Comparison of ENCODE assay signal across 1 cellular context in the genomic region with DNA sequence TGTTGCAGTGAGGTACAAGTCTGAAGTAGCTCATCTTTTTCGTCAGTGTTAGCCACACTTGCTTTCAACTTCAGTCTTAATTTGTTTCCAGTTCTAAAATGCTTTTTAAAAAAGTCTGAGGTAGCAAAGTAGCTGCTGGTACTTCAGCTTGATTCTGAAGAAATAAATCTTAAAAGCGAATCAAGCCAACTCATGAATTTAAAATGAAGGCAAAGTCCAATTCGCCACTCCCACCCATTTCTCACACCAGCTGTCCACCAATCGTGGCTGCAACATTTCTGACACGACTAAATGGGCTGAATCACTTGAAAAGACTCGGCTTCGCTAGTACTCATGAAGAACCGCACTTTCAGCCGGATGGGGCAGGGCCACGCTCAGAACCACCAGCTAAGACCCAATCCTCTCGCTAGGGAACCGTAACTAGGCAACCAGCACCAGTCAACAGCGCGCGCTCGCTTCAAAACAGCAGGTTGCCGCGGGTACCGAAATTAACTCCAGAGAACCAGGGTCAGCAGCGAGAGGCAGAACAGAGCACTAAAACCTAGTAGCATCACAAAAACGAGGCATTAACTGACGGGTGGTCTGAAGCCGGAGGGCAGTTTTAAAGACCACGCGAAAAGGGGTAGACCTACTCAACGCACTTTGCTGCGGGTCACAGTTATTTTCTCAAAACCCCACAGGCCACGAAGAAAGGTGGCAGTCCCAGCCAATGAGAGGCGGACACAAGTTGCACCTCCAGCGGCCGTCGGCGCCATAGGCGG.
TF ChIP-seq lines count a peak whose summit lies in the region.

No MANE protein-coding gene starts in this region.

TF ChIP-seq in K562, 482 proteins besides CTCF, POLR2A, EP300 and RAD21 (continued from another document and continues in another):
- TF ChIP-seq, protein P1, sequence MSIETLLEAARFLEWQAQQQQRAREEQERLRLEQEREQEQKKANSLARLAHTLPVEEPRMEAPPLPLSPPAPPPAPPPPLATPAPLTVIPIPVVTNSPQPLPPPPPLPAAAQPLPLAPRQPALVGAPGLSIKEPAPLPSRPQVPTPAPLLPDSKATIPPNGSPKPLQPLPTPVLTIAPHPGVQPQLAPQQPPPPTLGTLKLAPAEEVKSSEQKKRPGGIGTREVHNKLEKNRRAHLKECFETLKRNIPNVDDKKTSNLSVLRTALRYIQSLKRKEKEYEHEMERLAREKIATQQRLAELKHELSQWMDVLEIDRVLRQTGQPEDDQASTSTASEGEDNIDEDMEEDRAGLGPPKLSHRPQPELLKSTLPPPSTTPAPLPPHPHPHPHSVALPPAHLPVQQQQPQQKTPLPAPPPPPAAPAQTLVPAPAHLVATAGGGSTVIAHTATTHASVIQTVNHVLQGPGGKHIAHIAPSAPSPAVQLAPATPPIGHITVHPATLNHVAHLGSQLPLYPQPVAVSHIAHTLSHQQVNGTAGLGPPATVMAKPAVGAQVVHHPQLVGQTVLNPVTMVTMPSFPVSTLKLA (conservative IDR thresholded peaks at IDR 0.05) = peak in 1 of 2 experiments; percentile 33; a peak in 1 of 4 replicates
- TF ChIP-seq ZNF778 (CRISPR knock-in tag; IDR thresholded peaks at IDR 0.05) = no peak
- no peak for TF ChIP-seq KLF13 (tag; IDR thresholded peaks at IDR 0.05; ENCODE audit: borderline replicate concordance, low read depth)
- peak; percentile 17; the same call in 1 of the 2 replicates for TF ChIP-seq ZNF175 (CRISPR knock-in tag; IDR thresholded peaks at IDR 0.05; ENCODE audit: low read depth)
- peak; percentile 7 for TF ChIP-seq TOE1 (IDR thresholded peaks at IDR 0.05; ENCODE audit: borderline replicate concordance)
- TF ChIP-seq TOE1 (CRISPR knock-in tag; IDR thresholded peaks at IDR 0.05; ENCODE audit: borderline replicate concordance, low read depth) = peak; percentile 82; the same call in 1 of the 2 replicates
- TF ChIP-seq, protein P2, sequence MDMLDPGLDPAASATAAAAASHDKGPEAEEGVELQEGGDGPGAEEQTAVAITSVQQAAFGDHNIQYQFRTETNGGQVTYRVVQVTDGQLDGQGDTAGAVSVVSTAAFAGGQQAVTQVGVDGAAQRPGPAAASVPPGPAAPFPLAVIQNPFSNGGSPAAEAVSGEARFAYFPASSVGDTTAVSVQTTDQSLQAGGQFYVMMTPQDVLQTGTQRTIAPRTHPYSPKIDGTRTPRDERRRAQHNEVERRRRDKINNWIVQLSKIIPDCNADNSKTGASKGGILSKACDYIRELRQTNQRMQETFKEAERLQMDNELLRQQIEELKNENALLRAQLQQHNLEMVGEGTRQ (CRISPR knock-in tag; IDR thresholded peaks at IDR 0.05) = no peak
- 0 out of 2 replicates have a peak, but pooled peaks have one; percentile 16 for TF ChIP-seq MBD2 (IDR thresholded peaks at IDR 0.05; ENCODE audit: borderline replicate concordance, low read depth)
- TF ChIP-seq, protein P3, sequence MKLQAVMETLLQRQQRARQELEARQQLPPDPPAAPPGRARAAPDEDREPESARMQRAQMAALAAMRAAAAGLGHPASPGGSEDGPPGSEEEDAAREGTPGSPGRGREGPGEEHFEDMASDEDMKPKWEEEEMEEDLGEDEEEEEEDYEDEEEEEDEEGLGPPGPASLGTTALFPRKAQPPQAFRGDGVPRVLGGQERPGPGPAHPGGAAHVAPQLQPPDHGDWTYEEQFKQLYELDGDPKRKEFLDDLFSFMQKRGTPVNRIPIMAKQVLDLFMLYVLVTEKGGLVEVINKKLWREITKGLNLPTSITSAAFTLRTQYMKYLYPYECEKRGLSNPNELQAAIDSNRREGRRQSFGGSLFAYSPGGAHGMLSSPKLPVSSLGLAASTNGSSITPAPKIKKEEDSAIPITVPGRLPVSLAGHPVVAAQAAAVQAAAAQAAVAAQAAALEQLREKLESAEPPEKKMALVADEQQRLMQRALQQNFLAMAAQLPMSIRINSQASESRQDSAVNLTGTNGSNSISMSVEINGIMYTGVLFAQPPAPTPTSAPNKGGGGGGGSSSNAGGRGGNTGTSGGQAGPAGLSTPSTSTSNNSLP (IDR thresholded peaks at IDR 0.05; ENCODE audit: borderline replicate concordance, low read depth, low read length) = no peak
- TF ChIP-seq, protein P4, sequence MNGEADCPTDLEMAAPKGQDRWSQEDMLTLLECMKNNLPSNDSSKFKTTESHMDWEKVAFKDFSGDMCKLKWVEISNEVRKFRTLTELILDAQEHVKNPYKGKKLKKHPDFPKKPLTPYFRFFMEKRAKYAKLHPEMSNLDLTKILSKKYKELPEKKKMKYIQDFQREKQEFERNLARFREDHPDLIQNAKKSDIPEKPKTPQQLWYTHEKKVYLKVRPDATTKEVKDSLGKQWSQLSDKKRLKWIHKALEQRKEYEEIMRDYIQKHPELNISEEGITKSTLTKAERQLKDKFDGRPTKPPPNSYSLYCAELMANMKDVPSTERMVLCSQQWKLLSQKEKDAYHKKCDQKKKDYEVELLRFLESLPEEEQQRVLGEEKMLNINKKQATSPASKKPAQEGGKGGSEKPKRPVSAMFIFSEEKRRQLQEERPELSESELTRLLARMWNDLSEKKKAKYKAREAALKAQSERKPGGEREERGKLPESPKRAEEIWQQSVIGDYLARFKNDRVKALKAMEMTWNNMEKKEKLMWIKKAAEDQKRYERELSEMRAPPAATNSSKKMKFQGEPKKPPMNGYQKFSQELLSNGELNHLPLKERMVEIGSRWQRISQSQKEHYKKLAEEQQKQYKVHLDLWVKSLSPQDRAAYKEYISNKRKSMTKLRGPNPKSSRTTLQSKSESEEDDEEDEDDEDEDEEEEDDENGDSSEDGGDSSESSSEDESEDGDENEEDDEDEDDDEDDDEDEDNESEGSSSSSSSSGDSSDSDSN (IDR thresholded peaks at IDR 0.05; ENCODE audit: borderline replicate concordance in 1 of 2, low read depth in 2 of 2, low read length in 2 of 2) = 0 out of 4 replicates have a peak, but pooled peaks of 1 of the 2 experiments have one; percentile 65
- TF ChIP-seq, protein P5, sequence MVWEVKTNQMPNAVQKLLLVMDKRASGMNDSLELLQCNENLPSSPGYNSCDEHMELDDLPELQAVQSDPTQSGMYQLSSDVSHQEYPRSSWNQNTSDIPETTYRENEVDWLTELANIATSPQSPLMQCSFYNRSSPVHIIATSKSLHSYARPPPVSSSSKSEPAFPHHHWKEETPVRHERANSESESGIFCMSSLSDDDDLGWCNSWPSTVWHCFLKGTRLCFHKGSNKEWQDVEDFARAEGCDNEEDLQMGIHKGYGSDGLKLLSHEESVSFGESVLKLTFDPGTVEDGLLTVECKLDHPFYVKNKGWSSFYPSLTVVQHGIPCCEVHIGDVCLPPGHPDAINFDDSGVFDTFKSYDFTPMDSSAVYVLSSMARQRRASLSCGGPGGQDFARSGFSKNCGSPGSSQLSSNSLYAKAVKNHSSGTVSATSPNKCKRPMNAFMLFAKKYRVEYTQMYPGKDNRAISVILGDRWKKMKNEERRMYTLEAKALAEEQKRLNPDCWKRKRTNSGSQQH (CRISPR knock-in tag; IDR thresholded peaks at IDR 0.05) = 0 out of 2 replicates have a peak, but pooled peaks have one; percentile 35
- TF ChIP-seq, protein P6, sequence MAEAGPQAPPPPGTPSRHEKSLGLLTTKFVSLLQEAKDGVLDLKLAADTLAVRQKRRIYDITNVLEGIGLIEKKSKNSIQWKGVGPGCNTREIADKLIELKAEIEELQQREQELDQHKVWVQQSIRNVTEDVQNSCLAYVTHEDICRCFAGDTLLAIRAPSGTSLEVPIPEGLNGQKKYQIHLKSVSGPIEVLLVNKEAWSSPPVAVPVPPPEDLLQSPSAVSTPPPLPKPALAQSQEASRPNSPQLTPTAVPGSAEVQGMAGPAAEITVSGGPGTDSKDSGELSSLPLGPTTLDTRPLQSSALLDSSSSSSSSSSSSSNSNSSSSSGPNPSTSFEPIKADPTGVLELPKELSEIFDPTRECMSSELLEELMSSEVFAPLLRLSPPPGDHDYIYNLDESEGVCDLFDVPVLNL (CRISPR knock-in tag; IDR thresholded peaks at IDR 0.05; ENCODE audit: low read depth) = peak; percentile 78
- no peak for TF ChIP-seq CEBPB (tag; IDR thresholded peaks at IDR 0.05)
- TF ChIP-seq, protein P7, sequence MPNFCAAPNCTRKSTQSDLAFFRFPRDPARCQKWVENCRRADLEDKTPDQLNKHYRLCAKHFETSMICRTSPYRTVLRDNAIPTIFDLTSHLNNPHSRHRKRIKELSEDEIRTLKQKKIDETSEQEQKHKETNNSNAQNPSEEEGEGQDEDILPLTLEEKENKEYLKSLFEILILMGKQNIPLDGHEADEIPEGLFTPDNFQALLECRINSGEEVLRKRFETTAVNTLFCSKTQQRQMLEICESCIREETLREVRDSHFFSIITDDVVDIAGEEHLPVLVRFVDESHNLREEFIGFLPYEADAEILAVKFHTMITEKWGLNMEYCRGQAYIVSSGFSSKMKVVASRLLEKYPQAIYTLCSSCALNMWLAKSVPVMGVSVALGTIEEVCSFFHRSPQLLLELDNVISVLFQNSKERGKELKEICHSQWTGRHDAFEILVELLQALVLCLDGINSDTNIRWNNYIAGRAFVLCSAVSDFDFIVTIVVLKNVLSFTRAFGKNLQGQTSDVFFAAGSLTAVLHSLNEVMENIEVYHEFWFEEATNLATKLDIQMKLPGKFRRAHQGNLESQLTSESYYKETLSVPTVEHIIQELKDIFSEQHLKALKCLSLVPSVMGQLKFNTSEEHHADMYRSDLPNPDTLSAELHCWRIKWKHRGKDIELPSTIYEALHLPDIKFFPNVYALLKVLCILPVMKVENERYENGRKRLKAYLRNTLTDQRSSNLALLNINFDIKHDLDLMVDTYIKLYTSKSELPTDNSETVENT (CRISPR knock-in tag; IDR thresholded peaks at IDR 0.05) = no peak
- TF ChIP-seq L3MBTL2 (IDR thresholded peaks at IDR 0.05) = no peak
- TF ChIP-seq ELF4 (CRISPR knock-in tag; IDR thresholded peaks at IDR 0.05) = no peak
- TF ChIP-seq, protein P8, sequence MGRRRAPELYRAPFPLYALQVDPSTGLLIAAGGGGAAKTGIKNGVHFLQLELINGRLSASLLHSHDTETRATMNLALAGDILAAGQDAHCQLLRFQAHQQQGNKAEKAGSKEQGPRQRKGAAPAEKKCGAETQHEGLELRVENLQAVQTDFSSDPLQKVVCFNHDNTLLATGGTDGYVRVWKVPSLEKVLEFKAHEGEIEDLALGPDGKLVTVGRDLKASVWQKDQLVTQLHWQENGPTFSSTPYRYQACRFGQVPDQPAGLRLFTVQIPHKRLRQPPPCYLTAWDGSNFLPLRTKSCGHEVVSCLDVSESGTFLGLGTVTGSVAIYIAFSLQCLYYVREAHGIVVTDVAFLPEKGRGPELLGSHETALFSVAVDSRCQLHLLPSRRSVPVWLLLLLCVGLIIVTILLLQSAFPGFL (CRISPR knock-in tag; IDR thresholded peaks at IDR 0.05) = 0 out of 2 replicates have a peak, but pooled peaks have one; percentile 25
- TF ChIP-seq MTA1 (IDR thresholded peaks at IDR 0.05; ENCODE audit: borderline replicate concordance) = 0 out of 2 replicates have a peak, but pooled peaks have one; percentile 40
- peak; percentile 68 for TF ChIP-seq BACH1 (tag; IDR thresholded peaks at IDR 0.05)
- TF ChIP-seq ZNF830 (CRISPR knock-in tag; IDR thresholded peaks at IDR 0.05) = peak; percentile 85
- peak; percentile 39 for TF ChIP-seq NFE2 (IDR thresholded peaks at IDR 0.05; ENCODE audit: low read depth)
- peak; percentile 59 for TF ChIP-seq MAFG (tag; conservative IDR thresholded peaks at IDR 0.05)
- TF ChIP-seq, protein P9, sequence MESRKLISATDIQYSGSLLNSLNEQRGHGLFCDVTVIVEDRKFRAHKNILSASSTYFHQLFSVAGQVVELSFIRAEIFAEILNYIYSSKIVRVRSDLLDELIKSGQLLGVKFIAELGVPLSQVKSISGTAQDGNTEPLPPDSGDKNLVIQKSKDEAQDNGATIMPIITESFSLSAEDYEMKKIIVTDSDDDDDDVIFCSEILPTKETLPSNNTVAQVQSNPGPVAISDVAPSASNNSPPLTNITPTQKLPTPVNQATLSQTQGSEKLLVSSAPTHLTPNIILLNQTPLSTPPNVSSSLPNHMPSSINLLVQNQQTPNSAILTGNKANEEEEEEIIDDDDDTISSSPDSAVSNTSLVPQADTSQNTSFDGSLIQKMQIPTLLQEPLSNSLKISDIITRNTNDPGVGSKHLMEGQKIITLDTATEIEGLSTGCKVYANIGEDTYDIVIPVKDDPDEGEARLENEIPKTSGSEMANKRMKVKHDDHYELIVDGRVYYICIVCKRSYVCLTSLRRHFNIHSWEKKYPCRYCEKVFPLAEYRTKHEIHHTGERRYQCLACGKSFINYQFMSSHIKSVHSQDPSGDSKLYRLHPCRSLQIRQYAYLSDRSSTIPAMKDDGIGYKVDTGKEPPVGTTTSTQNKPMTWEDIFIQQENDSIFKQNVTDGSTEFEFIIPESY (CRISPR knock-in tag; IDR thresholded peaks at IDR 0.05) = 0 out of 2 replicates have a peak, but pooled peaks have one; percentile 1
- no peak for TF ChIP-seq SIRT6 (IDR thresholded peaks at IDR 0.05; ENCODE audit: low read depth, low read length)
- TF ChIP-seq SIN3B (IDR thresholded peaks at IDR 0.05; ENCODE audit: low read depth) = no peak
- TF ChIP-seq MAZ (CRISPR knock-in tag; conservative IDR thresholded peaks at IDR 0.05 in 1 of 2, IDR thresholded peaks at IDR 0.05 in 1 of 2) = no peak; a peak in 2 of 4 replicates
- TF ChIP-seq MYNN (IDR thresholded peaks at IDR 0.05) = peak; percentile 95
- no peak for TF ChIP-seq MYNN (CRISPR knock-in tag; IDR thresholded peaks at IDR 0.05)
- TF ChIP-seq TRIM28 (IDR thresholded peaks at IDR 0.05) = peak; percentile 32; the same call in 1 of the 2 replicates
- peak; percentile 54 for TF ChIP-seq CHD1 (IDR thresholded peaks at IDR 0.05; ENCODE audit: low read length)
- TF ChIP-seq DNMT1 (IDR thresholded peaks at IDR 0.05) = peak; percentile 90; the same call in 1 of the 2 replicates
- peak; percentile 92 for TF ChIP-seq KAT7 (CRISPR knock-in tag; IDR thresholded peaks at IDR 0.05; ENCODE audit: borderline replicate concordance)
- no peak for TF ChIP-seq NFE2L1 (tag; IDR thresholded peaks at IDR 0.05; ENCODE audit: borderline replicate concordance, low read depth)
- TF ChIP-seq RFX1 (IDR thresholded peaks at IDR 0.05) = peak; percentile 96
- 0 out of 2 replicates have a peak, but pooled peaks have one; percentile 10 for TF ChIP-seq ESRRB (CRISPR knock-in tag; IDR thresholded peaks at IDR 0.05; ENCODE audit: borderline replicate concordance)
- TF ChIP-seq SNRNP70 (optimal IDR thresholded peaks at IDR 0.05; ENCODE audit: low read depth, low read length) = no peak
- TF ChIP-seq NR1H2 (CRISPR knock-in tag; IDR thresholded peaks at IDR 0.05) = no peak
- TF ChIP-seq ZNF695 (CRISPR knock-in tag; IDR thresholded peaks at IDR 0.05) = no peak
- no peak for TF ChIP-seq PURB (CRISPR knock-in tag; IDR thresholded peaks at IDR 0.05; ENCODE audit: low read depth)
- 0 out of 2 replicates have a peak, but pooled peaks have one; percentile 45 for TF ChIP-seq HDAC2 (IDR thresholded peaks at IDR 0.05)
- no peak for TF ChIP-seq NR2F6 (CRISPR knock-in tag; IDR thresholded peaks at IDR 0.05)
- TF ChIP-seq ZNF12 (CRISPR knock-in tag; IDR thresholded peaks at IDR 0.05) = no peak
- no peak for TF ChIP-seq ZNF583 (CRISPR knock-in tag; IDR thresholded peaks at IDR 0.05)
- no peak for TF ChIP-seq ZNF232 (CRISPR knock-in tag; IDR thresholded peaks at IDR 0.05)
- TF ChIP-seq, protein P10, sequence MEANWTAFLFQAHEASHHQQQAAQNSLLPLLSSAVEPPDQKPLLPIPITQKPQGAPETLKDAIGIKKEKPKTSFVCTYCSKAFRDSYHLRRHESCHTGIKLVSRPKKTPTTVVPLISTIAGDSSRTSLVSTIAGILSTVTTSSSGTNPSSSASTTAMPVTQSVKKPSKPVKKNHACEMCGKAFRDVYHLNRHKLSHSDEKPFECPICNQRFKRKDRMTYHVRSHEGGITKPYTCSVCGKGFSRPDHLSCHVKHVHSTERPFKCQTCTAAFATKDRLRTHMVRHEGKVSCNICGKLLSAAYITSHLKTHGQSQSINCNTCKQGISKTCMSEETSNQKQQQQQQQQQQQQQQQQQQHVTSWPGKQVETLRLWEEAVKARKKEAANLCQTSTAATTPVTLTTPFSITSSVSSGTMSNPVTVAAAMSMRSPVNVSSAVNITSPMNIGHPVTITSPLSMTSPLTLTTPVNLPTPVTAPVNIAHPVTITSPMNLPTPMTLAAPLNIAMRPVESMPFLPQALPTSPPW (CRISPR knock-in tag; IDR thresholded peaks at IDR 0.05) = no peak; the same call in 1 of the 2 replicates
- peak; percentile 31; the same call in 1 of the 2 replicates for TF ChIP-seq NBN (IDR thresholded peaks at IDR 0.05; ENCODE audit: low read depth)
